1 cellular context compared by ENCODE assay signal in genomic region chr9:105116047-105116868, GRCh38.
TF ChIP-seq lines count a peak whose summit lies in the region.

No MANE protein-coding gene starts in this region.

TF ChIP-seq in liver, 16 proteins besides CTCF, POLR2A, EP300 and RAD21 (continued from another document):
- TF ChIP-seq REST (IDR thresholded peaks at IDR 0.05): no peak
- peak; percentile 74 to 85 for TF ChIP-seq JUND (IDR thresholded peaks at IDR 0.05)
- TF ChIP-seq EGR1 (IDR thresholded peaks at IDR 0.05; ENCODE audit: low read depth in 2 of 2): peak; percentile 50 to 62
- TF ChIP-seq YY1 (IDR thresholded peaks at IDR 0.05): peak; percentile 61
- peak; percentile 99 for TF ChIP-seq HNF4G (IDR thresholded peaks at IDR 0.05)
- peak; percentile 89 for TF ChIP-seq MAX (IDR thresholded peaks at IDR 0.05)
- TF ChIP-seq HNF4A (conservative IDR thresholded peaks at IDR 0.05): peak; percentile 98 to 100
